In genomic region chr4:76035146-76035545, GRCh38 we compare ENCODE assay signal across 25 cellular contexts.
DNase-seq lines count a peak whose midpoint lies in the region; ATAC-seq lines count a peak whose summit lies in the region.
"Had no signal": no experiment of that assay in that cellular context is flagged by ENCODE, and none has a peak within 500 bp of the region (broad histone marks: within the 10 kb centered on the region; RNA-seq: fewer than 3 reads in every experiment).

No MANE protein-coding gene starts in this region.

- peak overlapping the region; percentile 33 for H2AFZ ChIP-seq in ACC112 (ENCODE audit: low read length, unreplicated experiment)

- ATAC-seq in GM19324 (IDR thresholded peaks at IDR 0.05; ENCODE audit: low FRiP score, unreplicated experiment) (peak; percentile 67), HG03139 (IDR thresholded peaks at IDR 0.05; ENCODE audit: unreplicated experiment) (no peak)
- ATAC-seq: activated CD4-positive, alpha-beta T cell treated with anti-CD3 and anti-CD28 coated beads for 36 hours; gastroesophageal sphincter; stimulated activated memory B cell treated with anti-CD40 and anti-IgM and Interleukin-4, amounts not matched to agents 10 μg/mL and 1 μg/mL and 100 μg/mL, for 72 hours had no signal

- no peaks in the 10 kb centered on the region for H3K27me3 ChIP-seq in ACC112 (ENCODE audit: insufficient read depth, low read length)
- H3K27me3 ChIP-seq: right atrium auricular region, thyroid gland had no signal

- H3K36me3 ChIP-seq in ACC112 (ENCODE audit: insufficient read depth, low read length) = no peaks in the 10 kb centered on the region
- H3K36me3 ChIP-seq: gastroesophageal sphincter, right atrium auricular region, thyroid gland had no signal

- peaks cover 10% of the 10 kb centered on the region for H3K4me1 ChIP-seq in ACC112 (ENCODE audit: control insufficient read depth, insufficient read depth, low read length, unreplicated experiment)
- H3K4me1 ChIP-seq: gastroesophageal sphincter, right atrium auricular region, thyroid gland had no signal

- H3K27ac ChIP-seq in ACC112 (ENCODE audit: low read depth, low read length) = no peak overlapping the region
- H3K27ac ChIP-seq: gastroesophageal sphincter, right atrium auricular region, thyroid gland had no signal

- H3K4me3 ChIP-seq in ACC112 (ENCODE audit: low read depth, low read length) = peak overlapping the region; percentile 57
- H3K4me3 ChIP-seq: gastroesophageal sphincter, right atrium auricular region, thyroid gland had no signal

- peak; percentile 25 for DNase-seq in NCI-H1694 (lab: John Stamatoyannopoulos, UW)
- DNase-seq in SKM-1 treated with dmso at 0.1 percent for 144 hours (lab: John Stamatoyannopoulos, UW; ENCODE audit: unreplicated experiment) = peak; percentile 69
- no peak for DNase-seq in OCI-M2 (lab: John Stamatoyannopoulos, UW; ENCODE audit: unreplicated experiment)
- DNase-seq in HUDEP-2 (lab: John Stamatoyannopoulos, UW; ENCODE audit: unreplicated experiment in 76 of 76) = no peak
- no peak for DNase-seq in stimulated activated CD4-positive, alpha-beta T cell treated with anti-CD3 and anti-CD28 coated beads, Interleukin-4, amount 100 ng/mL, for 24 hours
- DNase-seq: activated CD4-positive, alpha-beta T cell treated with anti-CD3 and anti-CD28 coated beads for 36 hours; amniotic stem cell; C1 segment of cervical spinal cord; caudate nucleus; DMS153; erythroblast; midbrain; NCI-H1417; NCI-H2171; nucleus accumbens; SHP77 treated with DMSO at 0.1 percent for 48 hours; stimulated activated CD4-positive, alpha-beta T cell treated with anti-CD3 and anti-CD28 coated beads, Interleukin-15, amount 100 ng/mL, for 24 hours; T-helper 9 cell; thyroid gland had no signal

- no peaks in the 10 kb centered on the region for H3K79me2 ChIP-seq in ACC112 (ENCODE audit: control insufficient read depth, insufficient read depth, low read length, unreplicated experiment)

Comparison
In these comparisons a context has a peak if more than half of its experiments do, and no peak if none do; other contexts are left out.
1. DNase-seq: peak in NCI-H1694 (single experiment) and SKM-1 treated with dmso at 0.1 percent for 144 hours (single experiment); none in OCI-M2 (single experiment), HUDEP-2 (0 of 76) and stimulated activated CD4-positive, alpha-beta T cell treated with anti-CD3 and anti-CD28 coated beads, Interleukin-4, amount 100 ng/mL, for 24 hours (single experiment).